8 cellular contexts compared by ENCODE assay signal in the genomic region with DNA sequence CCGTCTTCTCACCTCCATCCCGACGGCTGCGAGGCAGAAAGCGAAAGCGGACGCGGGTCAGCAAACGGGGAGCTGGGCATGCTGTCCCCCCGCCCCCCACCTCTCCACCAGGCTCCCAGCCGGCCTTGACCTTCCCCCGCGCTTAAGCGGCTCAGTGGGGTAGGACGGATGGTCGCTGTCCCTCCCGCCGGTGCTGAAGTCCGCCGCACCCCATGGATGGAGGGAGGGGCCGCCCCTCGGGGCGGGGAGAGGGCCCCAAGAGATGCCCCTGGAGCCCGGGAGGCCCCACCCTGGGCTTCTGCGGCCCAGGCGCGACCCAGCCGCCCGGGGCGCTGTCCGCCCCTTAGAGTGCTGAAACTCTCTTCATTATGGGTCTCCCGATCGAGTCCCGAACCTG. TPM values are rescaled to one million over a fixed set of nuclear protein-coding genes. Genes with fewer than 3 reads are reported as not detected.
A peak's percentile ranks its signal among the peaks of the same experiment; 100 is the strongest.
DNase-seq lines count a peak whose midpoint lies in the region; ATAC-seq and TF ChIP-seq lines count a peak whose summit lies in the region.

TSS of gene KCNB1 (minus strand) at position 48 of the 397 bp plus-strand sequence. CDS start 188 bp downstream, outside the sequence.

- intact Hi-C loops in sciatic nerve (cut with DNase I), result loop anchor here (10.0 kb wide), 2 partner anchors 118 to 148 kb away; no protein-coding TSS in a partner anchor

- no peaks in the 10 kb centered on the region for H3K36me3 ChIP-seq in ES-I3 (ENCODE audit: insufficient read depth, low read length)

- H3K9ac ChIP-seq in ES-I3 (ENCODE audit: low read depth, low read length), result peak within 1 kb of the TSS; percentile 51; the same call in 1 of the 2 replicates

- DNase-seq in hepatic stellate cell (ENCODE audit: low spot score) (peak; percentile 54), sciatic nerve (ENCODE audit: low spot score) (peak; percentile 74), NCI-H69 (lab: John Stamatoyannopoulos, UW) (no peak), NCI-H510A (lab: John Stamatoyannopoulos, UW) (no peak)

- H3K9me3 ChIP-seq in ES-I3 (ENCODE audit: control insufficient read depth, insufficient read depth, low read length), result no peaks in the 10 kb centered on the region

- H3K27ac ChIP-seq in angular gyrus (ENCODE audit: low read depth, low read length), result peak within 1 kb of the TSS; percentile 84

- no peaks in the 10 kb centered on the region for H3K4me1 ChIP-seq in ES-I3 (ENCODE audit: insufficient read depth, low read length)

- ATAC-seq in SK-N-SH treated with all-trans-retinoic acid at 6 μM for 48 hours, result no peak
- ATAC-seq in sciatic nerve, result peak; percentile 74
- ATAC-seq in HG02798 (IDR thresholded peaks at IDR 0.05; ENCODE audit: poor library complexity, unreplicated experiment), result no peak

TF ChIP-seq in SK-N-SH treated with all-trans-retinoic acid at 6 μM for 48 hours, 23 proteins besides CTCF, POLR2A, EP300 and RAD21:
- no peak for TF ChIP-seq ZNF70 (CRISPR knock-in tag; IDR thresholded peaks at IDR 0.05)
- no peak for TF ChIP-seq ZNF565 (CRISPR knock-in tag; conservative IDR thresholded peaks at IDR 0.05; ENCODE audit: low read depth)
- no peak for TF ChIP-seq RARB (CRISPR knock-in tag; IDR thresholded peaks at IDR 0.05)
- no peak for TF ChIP-seq ZFP30 (CRISPR knock-in tag; IDR thresholded peaks at IDR 0.05)
- TF ChIP-seq ZFP3 (CRISPR knock-in tag; IDR thresholded peaks at IDR 0.05), result peak; percentile 44; the same call in 1 of the 2 replicates
- no peak for TF ChIP-seq ARNTL (CRISPR knock-in tag; IDR thresholded peaks at IDR 0.05; ENCODE audit: borderline replicate concordance, low read depth)
- TF ChIP-seq, protein P1, sequence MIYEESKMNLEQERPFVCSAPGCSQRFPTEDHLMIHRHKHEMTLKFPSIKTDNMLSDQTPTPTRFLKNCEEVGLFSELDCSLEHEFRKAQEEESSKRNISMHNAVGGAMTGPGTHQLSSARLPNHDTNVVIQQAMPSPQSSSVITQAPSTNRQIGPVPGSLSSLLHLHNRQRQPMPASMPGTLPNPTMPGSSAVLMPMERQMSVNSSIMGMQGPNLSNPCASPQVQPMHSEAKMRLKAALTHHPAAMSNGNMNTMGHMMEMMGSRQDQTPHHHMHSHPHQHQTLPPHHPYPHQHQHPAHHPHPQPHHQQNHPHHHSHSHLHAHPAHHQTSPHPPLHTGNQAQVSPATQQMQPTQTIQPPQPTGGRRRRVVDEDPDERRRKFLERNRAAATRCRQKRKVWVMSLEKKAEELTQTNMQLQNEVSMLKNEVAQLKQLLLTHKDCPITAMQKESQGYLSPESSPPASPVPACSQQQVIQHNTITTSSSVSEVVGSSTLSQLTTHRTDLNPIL (CRISPR knock-in tag; IDR thresholded peaks at IDR 0.05; ENCODE audit: low read depth), result no peak
- TF ChIP-seq ZC3H10 (CRISPR knock-in tag; IDR thresholded peaks at IDR 0.05), result no peak
- TF ChIP-seq ZNF8 (CRISPR knock-in tag; IDR thresholded peaks at IDR 0.05), result no peak
- TF ChIP-seq, protein P2, sequence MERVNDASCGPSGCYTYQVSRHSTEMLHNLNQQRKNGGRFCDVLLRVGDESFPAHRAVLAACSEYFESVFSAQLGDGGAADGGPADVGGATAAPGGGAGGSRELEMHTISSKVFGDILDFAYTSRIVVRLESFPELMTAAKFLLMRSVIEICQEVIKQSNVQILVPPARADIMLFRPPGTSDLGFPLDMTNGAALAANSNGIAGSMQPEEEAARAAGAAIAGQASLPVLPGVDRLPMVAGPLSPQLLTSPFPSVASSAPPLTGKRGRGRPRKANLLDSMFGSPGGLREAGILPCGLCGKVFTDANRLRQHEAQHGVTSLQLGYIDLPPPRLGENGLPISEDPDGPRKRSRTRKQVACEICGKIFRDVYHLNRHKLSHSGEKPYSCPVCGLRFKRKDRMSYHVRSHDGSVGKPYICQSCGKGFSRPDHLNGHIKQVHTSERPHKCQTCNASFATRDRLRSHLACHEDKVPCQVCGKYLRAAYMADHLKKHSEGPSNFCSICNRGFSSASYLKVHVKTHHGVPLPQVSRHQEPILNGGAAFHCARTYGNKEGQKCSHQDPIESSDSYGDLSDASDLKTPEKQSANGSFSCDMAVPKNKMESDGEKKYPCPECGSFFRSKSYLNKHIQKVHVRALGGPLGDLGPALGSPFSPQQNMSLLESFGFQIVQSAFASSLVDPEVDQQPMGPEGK (CRISPR knock-in tag; IDR thresholded peaks at IDR 0.05; ENCODE audit: borderline replicate concordance), result no peak
- no peak for TF ChIP-seq TOX (CRISPR knock-in tag; IDR thresholded peaks at IDR 0.05; ENCODE audit: borderline replicate concordance)
- TF ChIP-seq SNAI2 (CRISPR knock-in tag; IDR thresholded peaks at IDR 0.05), result no peak
- TF ChIP-seq POU6F1 (CRISPR knock-in tag; IDR thresholded peaks at IDR 0.05; ENCODE audit: borderline replicate concordance, low read depth), result no peak
- TF ChIP-seq GLIS3 (CRISPR knock-in tag; IDR thresholded peaks at IDR 0.05), result no peak
- TF ChIP-seq ISL1 (CRISPR knock-in tag; IDR thresholded peaks at IDR 0.05), result 0 out of 2 replicates have a peak, but pooled peaks have one; percentile 14

RNA-seq across cellular contexts. Expression of gene KCNB1, which starts in this region (rescaled TPM):
- 4.9 TPM for total RNA-seq in sciatic nerve

Comparison
In these comparisons a context has a peak if more than half of its experiments do, and no peak if none do; other contexts are left out.
1. DNase-seq: peak in hepatic stellate cell (single experiment) and sciatic nerve (single experiment); none in NCI-H69 (single experiment) and NCI-H510A (single experiment).